ENCODE assay signal across 9 cellular contexts in genomic region chr17:36182176-36183000, GRCh38. TPM values are rescaled to one million over a fixed set of nuclear protein-coding genes. Genes with fewer than 3 reads are reported as not detected.
DNase-seq lines count a peak whose midpoint lies in the region; ATAC-seq and TF ChIP-seq lines count a peak whose summit lies in the region.
"Had no signal": no experiment of that assay in that cellular context is flagged by ENCODE, and none has a peak within 500 bp of the region (broad histone marks: within the 10 kb centered on the region; RNA-seq: fewer than 3 reads in every experiment).

No MANE protein-coding gene starts in this region.

- CTCF ChIA-PET in CD8-positive, alpha-beta memory T cell (lab: Charles Lee), result interaction anchor here (1.0 to 2.0 kb wide), 8 partner anchors 9 to 418 kb away, joined by 3 to 9 read pairs (median 4); partner anchors contain the start of genes CCL3L1 and CCL3L3

- peak overlapping the region; percentile 67 to 99 (median 95) for H3K4me3 Mint-ChIP-seq in CD8-positive, alpha-beta memory T cell
- no peak overlapping the region for H3K4me3 Mint-ChIP-seq in activated T-helper 17 cell treated with anti-CD3 and anti-CD28 coated beads, Interleukin-2, amount 50 U/mL, for 72 hours
- H3K4me3 Mint-ChIP-seq: activated naive CD8-positive, alpha-beta T cell had no signal

- ATAC-seq in SK-N-SH treated with all-trans-retinoic acid at 6 μM for 48 hours (peak; percentile 6), heart right ventricle (peak; percentile 20 to 54 (median 40)), GM21390 (IDR thresholded peaks at IDR 0.05; ENCODE audit: unreplicated experiment) (no peak)
- no peak for ATAC-seq in activated T-helper 17 cell treated with anti-CD3 and anti-CD28 coated beads, Interleukin-2, amount 50 U/mL, for 72 hours (replicated peaks)

- DNase-seq in CD8-positive, alpha-beta memory T cell, result peak in 1 of 5 donors; percentile 58
- DNase-seq in heart right ventricle, result peak in 1 of 2 donors; percentile 52
- peak; percentile 79 for DNase-seq in posterior vena cava (ENCODE audit: low spot score)
- no peak for DNase-seq in stimulated activated CD4-positive, alpha-beta T cell treated with anti-CD3 and anti-CD28 coated beads, Interleukin-1b, Interleukin-23, amount 100 ng/mL, for 48 hours
- DNase-seq in GM10266 (ENCODE audit: extremely low spot score), result no peak

- intact Hi-C loops in heart right ventricle (cut with DNase I), result loop anchor here in 3 of 10 donors (5.0 to 10.0 kb wide), 2 partner anchors 68 to 295 kb away; no protein-coding TSS in a partner anchor
- intact Hi-C loops in posterior vena cava (cut with DNase I), result no loop called here

- peaks cover 15 to 44% (median 42%) of the 10 kb centered on the region in 3 donors for H3K4me1 Mint-ChIP-seq in CD8-positive, alpha-beta memory T cell
- H3K4me1 Mint-ChIP-seq in activated T-helper 17 cell treated with anti-CD3 and anti-CD28 coated beads, Interleukin-2, amount 50 U/mL, for 72 hours, result no peaks in the 10 kb centered on the region

- H3K9me3 ChIP-seq in CD8-positive, alpha-beta memory T cell (ENCODE audit: low read length), result no peaks in the 10 kb centered on the region
- H3K9me3 ChIP-seq in heart right ventricle, result no peaks in the 10 kb centered on the region

- peaks cover 0 to 45% (median 0%) of the 10 kb centered on the region in 3 donors for H3K36me3 Mint-ChIP-seq in CD8-positive, alpha-beta memory T cell
- no peaks in the 10 kb centered on the region for H3K36me3 Mint-ChIP-seq in activated T-helper 17 cell treated with anti-CD3 and anti-CD28 coated beads, Interleukin-2, amount 50 U/mL, for 72 hours (ENCODE audit: low read depth)
- H3K36me3 Mint-ChIP-seq: activated naive CD8-positive, alpha-beta T cell had no signal

- peaks cover 1% of the 10 kb centered on the region for H3K4me1 ChIP-seq in CD8-positive, alpha-beta memory T cell (ENCODE audit: insufficient read depth, low read length)
- peaks cover 0 to 17% (median 0%) of the 10 kb centered on the region in 9 donors for H3K4me1 ChIP-seq in heart right ventricle

- H3K27me3 Mint-ChIP-seq in CD8-positive, alpha-beta memory T cell, result peaks cover 0 to 34% of the 10 kb centered on the region in 2 donors
- H3K27me3 Mint-ChIP-seq in activated T-helper 17 cell treated with anti-CD3 and anti-CD28 coated beads, Interleukin-2, amount 50 U/mL, for 72 hours, result peaks cover 56% of the 10 kb centered on the region

- no peak overlapping the region for H3K4me3 ChIP-seq in CD8-positive, alpha-beta memory T cell (ENCODE audit: low read length)
- peak overlapping the region; percentile 30 to 87 (median 64) for H3K4me3 ChIP-seq in heart right ventricle

- H3K27me3 ChIP-seq in CD8-positive, alpha-beta memory T cell (ENCODE audit: insufficient read depth, low read length, poor library complexity, severe bottlenecking), result no peaks in the 10 kb centered on the region
- peaks cover 0 to 40% (median 7%) of the 10 kb centered on the region in 7 donors for H3K27me3 ChIP-seq in heart right ventricle

- 24 to 26% methylated on average over 47 to 48 of the region's 48 CpGs for WGBS in heart right ventricle, 2 donors

- no peak overlapping the region for H3K27ac ChIP-seq in CD8-positive, alpha-beta memory T cell (ENCODE audit: low read depth, low read length)
- H3K27ac ChIP-seq in heart right ventricle, result peak overlapping the region in 6 of 10 donors; percentile 51 to 90 (median 70)

- peak overlapping the region; percentile 23 to 97 (median 86) for H3K27ac Mint-ChIP-seq in CD8-positive, alpha-beta memory T cell
- no peak overlapping the region for H3K27ac Mint-ChIP-seq in activated T-helper 17 cell treated with anti-CD3 and anti-CD28 coated beads, Interleukin-2, amount 50 U/mL, for 72 hours
- H3K27ac Mint-ChIP-seq: activated naive CD8-positive, alpha-beta T cell had no signal

- TF ChIP-seq CTCF in heart right ventricle (IDR thresholded peaks at IDR 0.05) (no peak), GM10266 (IDR thresholded peaks at IDR 0.05; ENCODE audit: control insufficient read depth, insufficient read depth, low read depth, missing control alignments) (no peak)

- no peaks in the 10 kb centered on the region for H3K9me3 Mint-ChIP-seq in CD8-positive, alpha-beta memory T cell
- H3K9me3 Mint-ChIP-seq in activated T-helper 17 cell treated with anti-CD3 and anti-CD28 coated beads, Interleukin-2, amount 50 U/mL, for 72 hours, result no peaks in the 10 kb centered on the region

- no peaks in the 10 kb centered on the region for H3K36me3 ChIP-seq in CD8-positive, alpha-beta memory T cell (ENCODE audit: insufficient read depth, low read length)
- no peaks in the 10 kb centered on the region for H3K36me3 ChIP-seq in heart right ventricle

- POLR2A ChIA-PET in CD8-positive, alpha-beta memory T cell (lab: Charles Lee), result interaction anchor here (1.0 to 4.6 kb wide), 3 partner anchors 12 to 28 kb away, joined by 3 to 130 read pairs (median 3); partner anchors contain the start of genes CCL3L1, CCL3L3 and CCL4L2

TF ChIP-seq in SK-N-SH treated with all-trans-retinoic acid at 6 μM for 48 hours, 23 proteins besides CTCF, POLR2A, EP300 and RAD21 (continues in another document):
- TF ChIP-seq TSHZ2 (CRISPR knock-in tag; IDR thresholded peaks at IDR 0.05), result no peak
- no peak for TF ChIP-seq CREB5 (CRISPR knock-in tag; IDR thresholded peaks at IDR 0.05; ENCODE audit: low read depth)
- no peak for TF ChIP-seq TOX (CRISPR knock-in tag; IDR thresholded peaks at IDR 0.05; ENCODE audit: borderline replicate concordance)
- TF ChIP-seq ZNF8 (CRISPR knock-in tag; IDR thresholded peaks at IDR 0.05), result no peak
- TF ChIP-seq ZNF70 (CRISPR knock-in tag; IDR thresholded peaks at IDR 0.05), result no peak
- TF ChIP-seq ZFP3 (CRISPR knock-in tag; IDR thresholded peaks at IDR 0.05), result no peak
- no peak for TF ChIP-seq ZFP30 (CRISPR knock-in tag; IDR thresholded peaks at IDR 0.05)

RNA-seq across cellular contexts. Expression of gene TBC1D3B, which starts 6.0 kb away (rescaled TPM):
- 1 to 10 TPM; 3.3 to 4.4 TPM for total RNA-seq in CD8-positive, alpha-beta memory T cell
- polyA plus RNA-seq in CD8-positive, alpha-beta memory T cell, result 0.49 TPM
- total RNA-seq in heart right ventricle, result 1 to 10 TPM in 9 of 10 donors, under 1 TPM in 1; 0.94 to 2.9 (median 1.7) TPM
- polyA plus RNA-seq in heart right ventricle, result 1 to 10 TPM in 1 of 2 donors, under 1 TPM in 1; 0.42 to 5.9 TPM
- 1 to 10 TPM; 2.9 to 3.8 TPM for total RNA-seq in posterior vena cava
- 10 to 100 TPM in 1 of 2 donors, 1 to 10 TPM in 1; 6.1 to 24.0 TPM for total RNA-seq in activated T-helper 17 cell treated with anti-CD3 and anti-CD28 coated beads, Interleukin-2, amount 50 U/mL, for 72 hours

RNA-seq across cellular contexts. Expression of gene CCL3L1, which starts 14.2 kb away (rescaled TPM):
- 100 to 1,000 TPM; 138 to 164 TPM for total RNA-seq in CD8-positive, alpha-beta memory T cell
- polyA plus RNA-seq in CD8-positive, alpha-beta memory T cell, result 2.9 TPM
- total RNA-seq in heart right ventricle (1 to 10 TPM in 1 of 10 donors, under 1 TPM in 3, not detected in 6; 0.31 to 7.5 (median 0.92) TPM), posterior vena cava (not detected)
- under 1 TPM in 1 of 2 donors, not detected in 1; 0.10 TPM for polyA plus RNA-seq in heart right ventricle
- total RNA-seq in activated T-helper 17 cell treated with anti-CD3 and anti-CD28 coated beads, Interleukin-2, amount 50 U/mL, for 72 hours, result 1 to 10 TPM; 5.1 to 8.5 TPM

RNA-seq across cellular contexts. Expression of gene CCL4L2, which starts 28.5 kb away (rescaled TPM):
- 100 to 1,000 TPM; 519 to 562 TPM for total RNA-seq in CD8-positive, alpha-beta memory T cell
- 4.9 TPM for polyA plus RNA-seq in CD8-positive, alpha-beta memory T cell
- total RNA-seq in heart right ventricle, result 10 to 100 TPM in 1 of 10 donors, 1 to 10 TPM in 1, under 1 TPM in 2, not detected in 6; 0.62 to 17.1 (median 1.0) TPM
- under 1 TPM in 1 of 2 donors, not detected in 1; 0.12 TPM for polyA plus RNA-seq in heart right ventricle
- not detected for total RNA-seq in posterior vena cava
- total RNA-seq in activated T-helper 17 cell treated with anti-CD3 and anti-CD28 coated beads, Interleukin-2, amount 50 U/mL, for 72 hours, result 1 to 10 TPM; 2.3 to 5.5 TPM

Comparison
In these comparisons a context has a peak if more than half of its experiments do, and no peak if none do; other contexts are left out.
1. ATAC-seq: peak in SK-N-SH treated with all-trans-retinoic acid at 6 μM for 48 hours (single experiment) and heart right ventricle (8 of 8); none in activated T-helper 17 cell treated with anti-CD3 and anti-CD28 coated beads, Interleukin-2, amount 50 U/mL, for 72 hours (single experiment) and GM21390 (single experiment).
2. RNA of gene CCL3L1, which starts 14.2 kb away (total RNA-seq): 138 to 164 TPM in CD8-positive, alpha-beta memory T cell; 5.1 to 8.5 TPM in activated T-helper 17 cell treated with anti-CD3 and anti-CD28 coated beads, Interleukin-2, amount 50 U/mL, for 72 hours, not detected in posterior vena cava and 0.31 to 7.5 TPM in heart right ventricle; every median in the first group is over 10 times any median in the second.